23 cellular contexts compared by ENCODE assay signal in genomic region chr9:93325307-93326035, GRCh38.
DNase-seq lines count a peak whose midpoint lies in the region; ATAC-seq and TF ChIP-seq lines count a peak whose summit lies in the region.
"Had no signal": no experiment of that assay in that cellular context is flagged by ENCODE, and none has a peak within 500 bp of the region (broad histone marks: within the 10 kb centered on the region; RNA-seq: fewer than 3 reads in every experiment).

No MANE protein-coding gene starts in this region.

- H3K27me3 ChIP-seq in H7 (ENCODE audit: control insufficient read depth, insufficient read depth, low read length) (no peaks in the 10 kb centered on the region), endodermal cell (ENCODE audit: control insufficient read depth, insufficient read depth, low read length, poor library complexity, severe bottlenecking) (no peaks in the 10 kb centered on the region), upper lobe of right lung (no peaks in the 10 kb centered on the region)
- H3K27me3 ChIP-seq: MG63 had no signal

- WGBS in endodermal cell (ENCODE audit: insufficient coverage in 1 of 2, insufficient read length in 1 of 2), 2 experiments = 89 to 91% methylated on average over 9 to 22 of the region's 22 CpGs

- peak; percentile 33 for DNase-seq in activated CD8-positive, alpha-beta memory T cell treated with anti-CD3 and anti-CD28 coated beads for 24 hours
- no peak for DNase-seq in activated CD8-positive, alpha-beta memory T cell treated with anti-CD3 and anti-CD28 coated beads, Interleukin-2, amount 50 U/mL, for 4 hours
- DNase-seq in H7 (peak; percentile 44), endodermal cell (peak; percentile 42), upper lobe of right lung (peak; percentile 46), foreskin fibroblast (no peak)
- DNase-seq: 8988T; CD4-positive, CD25-positive, alpha-beta regulatory T cell; HFFc6; KBM-7; NCI-H1105 treated with DMSO at 0.1 percent for 48 hours; NCI-H146; NCI-H1930; NCI-H2107; NCI-H524; NCI-H748 treated with DMSO at 0.1 percent for 48 hours; NK-92 treated with Interleukin-12 subunit alpha and Interleukin-12 subunit beta, amount 100 ng/mL, for 24 hours; RPMI8226; SHP77 treated with DMSO at 0.1 percent for 48 hours had no signal

- H3K9ac ChIP-seq in endodermal cell (ENCODE audit: extremely low read depth, low read length, poor library complexity, severe bottlenecking) = no peak overlapping the region
- H3K9ac ChIP-seq: GM23248 had no signal

- H3K4me3 Mint-ChIP-seq in endodermal cell = no peak overlapping the region
- H3K4me3 Mint-ChIP-seq: CD4-positive, CD25-positive, alpha-beta regulatory T cell; HFFc6 had no signal

- no peaks in the 10 kb centered on the region for H3K4me1 ChIP-seq in endodermal cell (ENCODE audit: control insufficient read depth, insufficient read depth, low read length)
- no peaks in the 10 kb centered on the region for H3K4me1 ChIP-seq in upper lobe of right lung

- no peak overlapping the region for H3K27ac Mint-ChIP-seq in endodermal cell
- H3K27ac Mint-ChIP-seq: CD4-positive, CD25-positive, alpha-beta regulatory T cell; HFFc6 had no signal

- intact Hi-C loops in upper lobe of right lung (cut with DNase I) = no loop called here

- H3K27me3 Mint-ChIP-seq in endodermal cell (ENCODE audit: insufficient read depth) = no peaks in the 10 kb centered on the region

- H3K9me3 ChIP-seq in endodermal cell (ENCODE audit: control insufficient read depth, low read length) = no peaks in the 10 kb centered on the region
- no peaks in the 10 kb centered on the region for H3K9me3 ChIP-seq in upper lobe of right lung
- H3K9me3 ChIP-seq: HAP-1, MG63 had no signal

- H3K36me3 ChIP-seq in H7 (replicated peaks; ENCODE audit: control insufficient read depth, insufficient read depth, low read length) (no peaks in the 10 kb centered on the region), endodermal cell (ENCODE audit: control insufficient read depth, insufficient read depth, low read length) (no peaks in the 10 kb centered on the region), upper lobe of right lung (no peaks in the 10 kb centered on the region)
- H3K36me3 ChIP-seq: HAP-1, MG63 had no signal

- no peak for TF ChIP-seq CTCF in endodermal cell (conservative IDR thresholded peaks at IDR 0.05)
- no peak for TF ChIP-seq CTCF in upper lobe of right lung (IDR thresholded peaks at IDR 0.05)
- TF ChIP-seq CTCF in foreskin fibroblast (IDR thresholded peaks at IDR 0.05; ENCODE audit: low read depth, low read length) = no peak

- H3K36me3 Mint-ChIP-seq in endodermal cell (ENCODE audit: low read depth) = peaks cover 14% of the 10 kb centered on the region
- H3K36me3 Mint-ChIP-seq: CD4-positive, CD25-positive, alpha-beta regulatory T cell had no signal

- H3K27ac ChIP-seq in endodermal cell (ENCODE audit: low read depth, low read length) (no peak overlapping the region), upper lobe of right lung (no peak overlapping the region)
- H3K27ac ChIP-seq: GM23248 had no signal

- H3K4me3 ChIP-seq in H7 (ENCODE audit: insufficient read depth, low read depth, low read length) = no peak overlapping the region
- H3K4me3 ChIP-seq in endodermal cell (ENCODE audit: low read length) = no peak overlapping the region
- no peak overlapping the region for H3K4me3 ChIP-seq in upper lobe of right lung
- H3K4me3 ChIP-seq in foreskin fibroblast (ENCODE audit: low read depth in 1 of 2, low read length in 2 of 2) = no peak overlapping the region
- H3K4me3 ChIP-seq: GM23248, HAP-1, MG63 had no signal

- no peaks in the 10 kb centered on the region for H3K9me3 Mint-ChIP-seq in endodermal cell
- H3K9me3 Mint-ChIP-seq: HFFc6 had no signal

- no peaks in the 10 kb centered on the region for H3K4me1 Mint-ChIP-seq in endodermal cell

- ATAC-seq in upper lobe of right lung (no peak), HG03135 (IDR thresholded peaks at IDR 0.05; ENCODE audit: unreplicated experiment) (no peak)

Comparison
In these comparisons a context has a peak if more than half of its experiments do, and no peak if none do; other contexts are left out.
1. DNase-seq: peak in activated CD8-positive, alpha-beta memory T cell treated with anti-CD3 and anti-CD28 coated beads for 24 hours (single experiment), H7 (single experiment), endodermal cell (single experiment) and upper lobe of right lung (single experiment); none in activated CD8-positive, alpha-beta memory T cell treated with anti-CD3 and anti-CD28 coated beads, Interleukin-2, amount 50 U/mL, for 4 hours (single experiment) and foreskin fibroblast (0 of 2).